8 cellular contexts compared by ENCODE assay signal in genomic region chr20:24027229-24027628, GRCh38. TPM values are rescaled to one million over a fixed set of nuclear protein-coding genes. Genes with fewer than 3 reads are reported as not detected.
DNase-seq lines count a peak whose midpoint lies in the region; TF ChIP-seq lines count a peak whose summit lies in the region.

No MANE protein-coding gene starts in this region.

- no peaks in the 10 kb centered on the region for H3K27me3 ChIP-seq in neural progenitor cell

- DNase-seq in GM19238 (ENCODE audit: insufficient read length, low spot score) (peak; percentile 9), OCI-M1 (lab: John Stamatoyannopoulos, UW) (peak; percentile 1), lower leg skin (ENCODE audit: low spot score in 2 of 2) (peak; percentile 74 to 94), NCI-H524 treated with DMSO at 0.1 percent for 48 hours (lab: John Stamatoyannopoulos, UW) (no peak), AG20443 (ENCODE audit: low spot score) (no peak), neural progenitor cell (ENCODE audit: low spot score) (no peak)
- DNase-seq in activated effector memory CD4-positive, alpha-beta T cell treated with anti-CD3 and anti-CD28 coated beads, Interleukin-2, amount 50 U/mL, for 16 hours, result peak; percentile 85
- DNase-seq in stimulated activated CD8-positive, alpha-beta memory T cell treated with anti-CD3 and anti-CD28 coated beads, Interleukin-7, amount 100 ng/mL, for 48 hours (ENCODE audit: extremely low read depth in 1 of 2, low read depth in 1 of 2), result peak; percentile 50 to 62

- H3K4me1 Mint-ChIP-seq in neural progenitor cell, result no peaks in the 10 kb centered on the region

- H3K27ac ChIP-seq in neural progenitor cell, result no peak overlapping the region

- H3K4me3 ChIP-seq in lower leg skin (ENCODE audit: low read depth, poor library complexity, severe bottlenecking) (no peak overlapping the region), neural progenitor cell (no peak overlapping the region)

- no peak overlapping the region for H3K27ac Mint-ChIP-seq in neural progenitor cell

- no peak overlapping the region for H3K9ac ChIP-seq in neural progenitor cell

- WGBS in lower leg skin, 2 donors, result 37 to 42% methylated on average over 6 of the region's 6 CpGs

- peaks cover 2% of the 10 kb centered on the region for H3K9me3 Mint-ChIP-seq in neural progenitor cell

- H3K79me2 ChIP-seq in neural progenitor cell (ENCODE audit: low read depth), result no peaks in the 10 kb centered on the region

- H2AFZ ChIP-seq in neural progenitor cell (replicated peaks), result no peak overlapping the region

- peaks cover 2% of the 10 kb centered on the region for H3K27me3 Mint-ChIP-seq in neural progenitor cell (ENCODE audit: insufficient read depth, low read depth)

- H3F3A ChIP-seq in neural progenitor cell (ENCODE audit: low read depth), result no peaks in the 10 kb centered on the region

- H3K4me3 Mint-ChIP-seq in neural progenitor cell, result no peak overlapping the region

- no peaks in the 10 kb centered on the region for H4K20me1 ChIP-seq in neural progenitor cell (ENCODE audit: low read depth)

- no peaks in the 10 kb centered on the region for H3K9me3 ChIP-seq in neural progenitor cell (ENCODE audit: low read depth)

- no peaks in the 10 kb centered on the region for H3K36me3 ChIP-seq in neural progenitor cell

- intact Hi-C loops in lower leg skin (cut with DNase I; ENCODE audit: low total_unique reads), result no loop called here

- no peaks in the 10 kb centered on the region for H3K4me1 ChIP-seq in neural progenitor cell

- TF ChIP-seq CTCF in lower leg skin (IDR thresholded peaks at IDR 0.05), result no peak
- TF ChIP-seq CTCF in neural progenitor cell (IDR thresholded peaks at IDR 0.05), result no peak

- no peak overlapping the region for H3K4me2 ChIP-seq in neural progenitor cell

- TF ChIP-seq POLR2A in lower leg skin (IDR thresholded peaks at IDR 0.05), result no peak

- H3K36me3 Mint-ChIP-seq in neural progenitor cell, result no peaks in the 10 kb centered on the region

RNA-seq across cellular contexts. Expression of gene GGTLC1, which starts 38.6 kb away (rescaled TPM):
- total RNA-seq in lower leg skin (not detected), neural progenitor cell (ENCODE audit: low replicate concordance) (not detected in 2 replicates)

Comparison
In these comparisons a context has a peak if more than half of its experiments do, and no peak if none do; other contexts are left out.
1. DNase-seq: peak in GM19238 (single experiment), OCI-M1 (single experiment), activated effector memory CD4-positive, alpha-beta T cell treated with anti-CD3 and anti-CD28 coated beads, Interleukin-2, amount 50 U/mL, for 16 hours (single experiment), lower leg skin (2 of 2) and stimulated activated CD8-positive, alpha-beta memory T cell treated with anti-CD3 and anti-CD28 coated beads, Interleukin-7, amount 100 ng/mL, for 48 hours (2 of 2); none in NCI-H524 treated with DMSO at 0.1 percent for 48 hours (single experiment), AG20443 (single experiment) and neural progenitor cell (single experiment).